Comparison of ENCODE assay signal across 29 cellular contexts in genomic region chr2:216260629-216261028, GRCh38.
"Had no signal": no experiment of that assay in that cellular context is flagged by ENCODE, and none has a peak within 500 bp of the region (broad histone marks: within the 10 kb centered on the region; RNA-seq: fewer than 3 reads in every experiment).

No MANE protein-coding gene starts in this region.

- H2AFZ ChIP-seq: neural progenitor cell, parathyroid adenoma had no signal

- H3K4me1 ChIP-seq: left lung, neural progenitor cell, parathyroid adenoma, right atrium auricular region, stomach, testis, thyroid gland, transverse colon, upper lobe of left lung, vagina had no signal

- H3K9me3 ChIP-seq: left lung, neutrophil, right atrium auricular region, stomach, testis, thyroid gland, transverse colon, upper lobe of left lung, vagina had no signal

- H3K79me2 ChIP-seq: parathyroid adenoma had no signal

- H3K27ac ChIP-seq: left lung, neural progenitor cell, neutrophil, parathyroid adenoma, right atrium auricular region, skin epidermis, stomach, testis, thyroid gland, transverse colon, upper lobe of left lung, vagina had no signal

- DNase-seq: hippocampal formation; kidney glomerular epithelial cell; left colon; left lung; mesendoderm; naive B cell; natural killer cell; nephron progenitor cell; occipital lobe; stimulated activated CD4-positive, alpha-beta T cell treated with anti-CD3 and anti-CD28 coated beads, Interleukin-12 subunit alpha, Interleukin-12 subunit beta, amount 100 ng/mL, for 4 hours; stimulated activated CD4-positive, alpha-beta T cell treated with anti-CD3 and anti-CD28 coated beads, Interleukin-15, amount 100 ng/mL, for 24 hours; stimulated activated CD4-positive, alpha-beta T cell treated with anti-CD3 and anti-CD28 coated beads, Interleukin-2, amount 100 ng/mL, for 24 hours; stimulated activated CD4-positive, alpha-beta T cell treated with anti-CD3 and anti-CD28 coated beads, Interleukin-4, amount 100 ng/mL, for 1 hour; stimulated activated naive B cell treated with anti-CD40 and anti-IgM and Interleukin-4, amounts not matched to agents 10 μg/mL and 1 μg/mL and 100 μg/mL, for 72 hours; stimulated activated naive CD8-positive, alpha-beta T cell treated with anti-CD3 and anti-CD28 coated beads, Interleukin-15, Interleukin-2, amounts not matched to agents 100 U/mL and 50 U/mL, for 24 hours; stomach; testis; thyroid gland; transverse colon; upper lobe of left lung had no signal

- ATAC-seq: left colon; left lung; natural killer cell; sciatic nerve; stimulated activated naive B cell treated with anti-CD40 and anti-IgM and Interleukin-4, amounts not matched to agents 10 μg/mL and 1 μg/mL and 100 μg/mL, for 72 hours; stimulated activated naive CD8-positive, alpha-beta T cell treated with anti-CD3 and anti-CD28 coated beads, Interleukin-15, Interleukin-2, amounts not matched to agents 100 U/mL and 50 U/mL, for 24 hours had no signal

- H3K4me3 ChIP-seq: left lung, lung, neural progenitor cell, right atrium auricular region, skin epidermis, stomach, testis, thyroid gland, transverse colon, upper lobe of left lung, vagina had no signal

- H3K27me3 ChIP-seq: left lung, neural progenitor cell, neutrophil, right atrium auricular region, stomach, testis, thyroid gland, transverse colon, upper lobe of left lung, vagina had no signal

- H3K4me2 ChIP-seq: neural progenitor cell had no signal

- FAIRE-seq: keratinocyte had no signal

- H3K9ac ChIP-seq: neural progenitor cell, parathyroid adenoma had no signal

- H3K36me3 ChIP-seq: left lung, neural progenitor cell, neutrophil, right atrium auricular region, stomach, thyroid gland, transverse colon, upper lobe of left lung, vagina had no signal
